ENCODE assay signal across 7 cellular contexts in genomic region chr4:3007724-3008123, GRCh38.
"Had no signal": no experiment of that assay in that cellular context is flagged by ENCODE, and none has a peak within 500 bp of the region (broad histone marks: within the 10 kb centered on the region; RNA-seq: fewer than 3 reads in every experiment).

No MANE protein-coding gene starts in this region.

- H3K4me3 ChIP-seq: GM12878 had no signal

- FAIRE-seq: G401.6, GM12878, GM12891, GM18507, GM19239 had no signal

- ATAC-seq: GM12878 had no signal

- DNase-seq: GDM1, GF-D8 had no signal
